Comparison of ENCODE assay signal across 8 cellular contexts in the genomic region with DNA sequence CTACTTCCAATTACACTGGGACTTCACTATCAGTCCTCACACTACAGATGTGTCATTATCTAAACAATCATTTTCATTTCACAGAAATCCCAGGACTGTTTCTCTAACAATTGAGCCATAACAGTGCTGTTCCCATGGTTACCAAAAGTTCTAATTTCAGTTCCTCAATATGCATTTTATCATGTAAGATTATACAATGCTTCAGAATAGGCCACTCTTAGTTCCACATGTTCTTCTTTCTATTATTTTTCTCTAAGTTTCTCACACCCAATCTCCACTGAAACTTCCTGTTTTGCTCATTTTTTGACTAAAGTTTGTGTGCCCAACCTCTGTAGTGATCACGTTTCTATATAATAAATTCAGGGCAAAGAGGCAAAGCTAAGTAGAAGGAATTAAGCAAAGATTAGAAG.
DNase-seq lines count a peak whose midpoint lies in the region; ATAC-seq and TF ChIP-seq lines count a peak whose summit lies in the region.

No MANE protein-coding gene starts in this region.

- no peak for TF ChIP-seq CTCF in NB4 (IDR thresholded peaks at IDR 0.05; ENCODE audit: low read depth, low read length)

- ATAC-seq in GM18498 (IDR thresholded peaks at IDR 0.05; ENCODE audit: unreplicated experiment), result peak; percentile 96

- no peak for TF ChIP-seq POLR2A in NB4 (IDR thresholded peaks at IDR 0.05; ENCODE audit: extremely low read depth, insufficient read length)

- DNase-seq in HCEC 1CT (peak; percentile 58), NB4 (ENCODE audit: low read depth) (peak; percentile 84), glomerular visceral epithelial cell (ENCODE audit: extremely low spot score) (peak; percentile 12), NCI-H526 (lab: John Stamatoyannopoulos, UW) (no peak), NCI-H748 treated with DMSO at 0.1 percent for 48 hours (lab: John Stamatoyannopoulos, UW) (no peak)
- DNase-seq in stimulated activated CD4-positive, alpha-beta T cell treated with anti-CD3 and anti-CD28 coated beads, Interleukin-4, amount 100 ng/mL, for 1 hour, result no peak
- DNase-seq in stimulated activated CD8-positive, alpha-beta memory T cell treated with anti-CD3 and anti-CD28 coated beads, Interleukin-4, amount 100 ng/mL, for 48 hours, result no peak

- H3K4me3 ChIP-seq in NB4 (ENCODE audit: low read depth, low read length), result no peak overlapping the region

Comparison
In these comparisons a context has a peak if more than half of its experiments do, and no peak if none do; other contexts are left out.
1. DNase-seq: peak in HCEC 1CT (single experiment), NB4 (single experiment) and glomerular visceral epithelial cell (single experiment); none in stimulated activated CD4-positive, alpha-beta T cell treated with anti-CD3 and anti-CD28 coated beads, Interleukin-4, amount 100 ng/mL, for 1 hour (single experiment), NCI-H526 (0 of 2), stimulated activated CD8-positive, alpha-beta memory T cell treated with anti-CD3 and anti-CD28 coated beads, Interleukin-4, amount 100 ng/mL, for 48 hours (single experiment) and NCI-H748 treated with DMSO at 0.1 percent for 48 hours (single experiment).